8 cellular contexts compared by ENCODE assay signal in genomic region chr4:186037692-186038658, GRCh38. TPM values are rescaled to one million over a fixed set of nuclear protein-coding genes. Genes with fewer than 3 reads are reported as not detected.
A peak's percentile ranks its signal among the peaks of the same experiment; 100 is the strongest.
DNase-seq lines count a peak whose midpoint lies in the region; ATAC-seq and TF ChIP-seq lines count a peak whose summit lies in the region.

No MANE protein-coding gene starts in this region.

- ATAC-seq in GM18858 (IDR thresholded peaks at IDR 0.05; ENCODE audit: unreplicated experiment) (peak; percentile 74), HG03432 (IDR thresholded peaks at IDR 0.05; ENCODE audit: unreplicated experiment) (peak; percentile 84)

- peaks cover 0 to 7% (median 0%) of the 10 kb centered on the region in 4 donors for H3K9me3 ChIP-seq in stomach

- H3K27me3 ChIP-seq in stomach, result no peaks in the 10 kb centered on the region

- peaks cover 0 to 22% (median 8%) of the 10 kb centered on the region in 4 donors for H3K4me1 ChIP-seq in stomach

- H3K27ac Mint-ChIP-seq in MCF 10A (ENCODE audit: low read depth, unreplicated experiment), result no peak overlapping the region

- no peaks in the 10 kb centered on the region for H3K36me3 Mint-ChIP-seq in MCF 10A (ENCODE audit: insufficient read depth, unreplicated experiment)

- BruUV-seq in MCF 10A (replicated peaks; lab: Mats Ljungman, UMichigan), result no TSS peak

- WGBS in stomach, 5 donors, result 19 to 27% (median 22%) methylated on average over 12 of the region's 12 CpGs

- no peaks in the 10 kb centered on the region for H3K36me3 ChIP-seq in stomach

- peak overlapping the region in 1 of 5 donors; percentile 77 for H3K27ac ChIP-seq in stomach

- TF ChIP-seq POLR2A in stomach (IDR thresholded peaks at IDR 0.05), result no peak

- H3K9me3 Mint-ChIP-seq in MCF 10A (ENCODE audit: unreplicated experiment), result no peaks in the 10 kb centered on the region

- TF ChIP-seq CTCF in MCF 10A (IDR thresholded peaks at IDR 0.05; ENCODE audit: unreplicated experiment) (peak; percentile 75), stomach (IDR thresholded peaks at IDR 0.05) (peak in 5 of 7 experiments; percentile 69 to 87 (median 80))

- no peaks in the 10 kb centered on the region for H3K27me3 Mint-ChIP-seq in MCF 10A (ENCODE audit: insufficient read depth, unreplicated experiment)

- DNase-seq in CMK (ENCODE audit: low read depth) (peak; percentile 55), NCI-H82 treated with DMSO at 0.1 percent for 48 hours (lab: John Stamatoyannopoulos, UW; ENCODE audit: unreplicated experiment) (peak; percentile 0), MCF 10A (ENCODE audit: unreplicated experiment) (peak; percentile 79), inferior parietal cortex (ENCODE audit: extremely low spot score) (peak; percentile 91), stomach (peak; percentile 49), HuH-7.5 (ENCODE audit: low spot score) (no peak)

- POLR2A ChIA-PET in MCF 10A (lab: Yijun Ruan, JAX), result interaction anchor here (0.8 to 2.1 kb wide), 5 partner anchors 31 to 642 kb away, joined by 3 to 8 read pairs (median 3); partner anchors contain the start of genes LRP2BP, SORBS2 and TLR3

- no peak overlapping the region for H3K4me3 ChIP-seq in stomach

- intact Hi-C loops in MCF 10A (cut with micrococcal nuclease), result loop anchor here (1.0 to 5.0 kb wide), 3 partner anchors 397 to 566 kb away; partner anchors contain the start of gene CCDC110
- intact Hi-C loops in stomach (cut with DNase I; ENCODE audit: low total_unique reads), result no loop called here

- H3K4me1 Mint-ChIP-seq in MCF 10A (ENCODE audit: insufficient read depth, unreplicated experiment), result no peaks in the 10 kb centered on the region

- TF ChIP-seq EP300 in stomach (IDR thresholded peaks at IDR 0.05), result no peak

- CTCF ChIA-PET in MCF 10A (lab: Yijun Ruan, JAX), result interaction anchor here (0.6 to 5.6 kb wide), 58 partner anchors 10 to 1754 kb away, joined by 3 to 149 read pairs (median 4); partner anchors contain the start of genes ANKRD37 and SORBS2

- no peak overlapping the region for H3K4me3 Mint-ChIP-seq in MCF 10A (ENCODE audit: unreplicated experiment)

RNA-seq across cellular contexts. Expression of gene TLR3, which starts 31.0 kb away (rescaled TPM):
- total RNA-seq in MCF 10A (2022) (6.5 and 8.2 TPM in 2 replicates), stomach (10 to 100 TPM in 1 of 5 donors, 1 to 10 TPM in 3, under 1 TPM in 1; 0.29 to 12.3 (median 2.6) TPM)
- polyA plus RNA-seq in stomach, result 1 to 10 TPM in 2 of 3 donors, under 1 TPM in 1; 0.92 to 2.6 (median 1.7) TPM
